ENCODE assay signal across 31 cellular contexts in the genomic region with DNA sequence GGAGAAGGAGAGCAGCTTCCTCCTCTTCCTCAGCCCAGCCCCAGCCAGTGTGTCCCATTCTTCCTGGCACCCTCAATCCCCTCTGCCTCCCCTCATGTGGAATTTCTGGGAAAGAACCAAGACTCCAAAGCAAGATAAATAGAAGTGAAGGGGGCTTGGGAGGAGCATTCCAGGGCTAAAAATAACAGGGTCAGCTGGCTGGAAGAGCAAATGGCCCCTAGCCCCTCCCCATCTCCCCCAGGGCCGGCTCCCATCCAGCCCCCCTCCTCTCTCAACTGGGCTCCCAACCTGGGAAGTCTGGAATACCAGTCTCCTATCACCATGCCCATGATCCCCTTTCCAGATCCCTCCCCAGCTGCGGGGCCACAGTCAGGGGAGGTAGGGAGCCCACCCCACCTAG.
DNase-seq lines count a peak whose midpoint lies in the region; ATAC-seq and TF ChIP-seq lines count a peak whose summit lies in the region.
"Had no signal": no experiment of that assay in that cellular context is flagged by ENCODE, and none has a peak within 500 bp of the region (broad histone marks: within the 10 kb centered on the region; RNA-seq: fewer than 3 reads in every experiment).

No MANE protein-coding gene starts in this region.

- no peak for DNase-seq in GM23338 (ENCODE audit: low spot score)
- no peak for DNase-seq in chondrocyte (ENCODE audit: low spot score)
- DNase-seq in mesendoderm = no peak
- DNase-seq in ovary = peak in 1 of 5 donors; percentile 62
- DNase-seq in NCI-H1436 treated with DMSO at 0.1 percent for 48 hours (lab: John Stamatoyannopoulos, UW) = no peak
- no peak for DNase-seq in NCI-H146 treated with DMSO at 0.1 percent for 48 hours (lab: John Stamatoyannopoulos, UW; ENCODE audit: unreplicated experiment)
- no peak for DNase-seq in erythroblast (lab: John Stamatoyannopoulos, UW)
- DNase-seq in GM10248 (ENCODE audit: extremely low spot score) = no peak
- DNase-seq: activated CD8-positive, alpha-beta memory T cell treated with anti-CD3 and anti-CD28 coated beads, Interleukin-2, amount 50 U/mL, for 48 hours; activated CD8-positive, alpha-beta T cell treated with anti-CD3 and anti-CD28 coated beads for 36 hours; activated naive CD4-positive, alpha-beta T cell treated with anti-CD3 and anti-CD28 coated beads, Interleukin-2, amount 50 U/mL, for 16 hours; amniotic stem cell; CD8-positive, alpha-beta memory T cell; H9; islet precursor cell; left ventricle myocardium inferior; naive thymus-derived CD8-positive, alpha-beta T cell; NCI-H1417 treated with DMSO at 0.1 percent for 48 hours; NCI-H2107; NCI-H345; NCI-H69; PC-9; retina; Right ventricle myocardium superior; small intestine; stimulated activated CD4-positive, alpha-beta T cell treated with anti-CD3 and anti-CD28 coated beads, Interleukin-1b, Interleukin-23, amount 100 ng/mL, for 48 hours; stimulated activated naive CD8-positive, alpha-beta T cell treated with anti-CD3 and anti-CD28 coated beads, Interleukin-15, Interleukin-2, amounts not matched to agents 100 U/mL and 50 U/mL, for 24 hours; uterus had no signal

- no peak overlapping the region for H3K23ac ChIP-seq in mesendoderm (ENCODE audit: low read length)

- H3K4me2 ChIP-seq in GM23338 = no peak overlapping the region
- H3K4me2 ChIP-seq in mesendoderm (ENCODE audit: low read length) = no peak overlapping the region
- H3K4me2 ChIP-seq: PC-9 had no signal

- H3K4ac ChIP-seq in mesendoderm (ENCODE audit: low read depth, low read length) = no peak overlapping the region

- peaks cover 20% of the 10 kb centered on the region for H3K4me1 ChIP-seq in GM23338 (ENCODE audit: insufficient read depth)
- H3K4me1 ChIP-seq in mesendoderm (ENCODE audit: control insufficient read depth, low read depth, low read length) = peaks cover 2% of the 10 kb centered on the region
- H3K4me1 ChIP-seq in ovary (ENCODE audit: insufficient read depth) = peaks cover 31% of the 10 kb centered on the region

- peak; percentile 11; the same call in 1 of the 3 replicates for ATAC-seq in GM23338
- ATAC-seq: activated CD8-positive, alpha-beta T cell treated with anti-CD3 and anti-CD28 coated beads for 36 hours; activated T-helper 17 cell treated with anti-CD3 and anti-CD28 coated beads, Interleukin-2, amount 50 U/mL, for 72 hours; naive thymus-derived CD8-positive, alpha-beta T cell; stimulated activated naive CD8-positive, alpha-beta T cell treated with anti-CD3 and anti-CD28 coated beads, Interleukin-15, Interleukin-2, amounts not matched to agents 100 U/mL and 50 U/mL, for 24 hours had no signal

- peak overlapping the region; percentile 26 for H3K56ac ChIP-seq in mesendoderm (ENCODE audit: low read length)

- no peaks in the 10 kb centered on the region for H3K9me3 ChIP-seq in ovary
- H3K9me3 ChIP-seq: left ventricle myocardium inferior, uterus had no signal

- CTCF ChIA-PET in GM10248 (lab: Yijun Ruan, JAX) = interaction anchor here (1.6 to 1.9 kb wide), 2 partner anchors 10 to 27 kb away, joined by 5 to 6 read pairs; no protein-coding TSS in a partner anchor

- peaks cover 15% of the 10 kb centered on the region for H3K27me3 Mint-ChIP-seq in GM23338 (ENCODE audit: insufficient read depth, low read depth, poor library complexity)
- no peaks in the 10 kb centered on the region for H3K27me3 Mint-ChIP-seq in chondrocyte (ENCODE audit: low read depth)
- H3K27me3 Mint-ChIP-seq: activated CD8-positive, alpha-beta T cell treated with anti-CD3 and anti-CD28 coated beads for 36 hours; activated T-helper 17 cell treated with anti-CD3 and anti-CD28 coated beads, Interleukin-2, amount 50 U/mL, for 72 hours; B cell; CD8-positive, alpha-beta memory T cell; naive thymus-derived CD8-positive, alpha-beta T cell had no signal

- H3K4me3 ChIP-seq in GM23338 (no peak overlapping the region), mesendoderm (ENCODE audit: low read length) (no peak overlapping the region), ovary (no peak overlapping the region)
- H3K4me3 ChIP-seq: left ventricle myocardium inferior, PC-9, uterus had no signal

- WGBS in mesendoderm (ENCODE audit: extremely low coverage, insufficient coverage, low lambda C conversion rate) = no CpG with 5 or more reads among the region's 2 CpGs
- WGBS in ovary, 3 donors = 5 to 6% (median 6%) methylated on average over 2 of the region's 2 CpGs

- no peak overlapping the region for H3K4me3 Mint-ChIP-seq in GM23338
- no peak overlapping the region for H3K4me3 Mint-ChIP-seq in chondrocyte (ENCODE audit: unreplicated experiment)
- H3K4me3 Mint-ChIP-seq: activated CD8-positive, alpha-beta T cell treated with anti-CD3 and anti-CD28 coated beads for 36 hours; activated T-helper 17 cell treated with anti-CD3 and anti-CD28 coated beads, Interleukin-2, amount 50 U/mL, for 72 hours; B cell; CD8-positive, alpha-beta memory T cell; H9; naive thymus-derived CD8-positive, alpha-beta T cell had no signal

- no peak for TF ChIP-seq CTCF in GM23338 (conservative IDR thresholded peaks at IDR 0.05; ENCODE audit: low read depth in 2 of 2)
- no peak for TF ChIP-seq CTCF in chondrocyte (IDR thresholded peaks at IDR 0.05)
- TF ChIP-seq CTCF in ovary (IDR thresholded peaks at IDR 0.05) = no peak
- no peak for TF ChIP-seq CTCF in GM10248 (IDR thresholded peaks at IDR 0.05; ENCODE audit: control extremely low read depth, extremely low read depth, low read depth, missing control alignments)

- peak overlapping the region; percentile 31 for H3K27ac Mint-ChIP-seq in GM23338
- H3K27ac Mint-ChIP-seq in chondrocyte (ENCODE audit: unreplicated experiment) = peak overlapping the region; percentile 32
- H3K27ac Mint-ChIP-seq: activated CD8-positive, alpha-beta T cell treated with anti-CD3 and anti-CD28 coated beads for 36 hours; activated T-helper 17 cell treated with anti-CD3 and anti-CD28 coated beads, Interleukin-2, amount 50 U/mL, for 72 hours; B cell; CD8-positive, alpha-beta memory T cell; naive thymus-derived CD8-positive, alpha-beta T cell had no signal

- H3K79me2 ChIP-seq in GM23338 (replicated peaks; ENCODE audit: insufficient read depth) (no peaks in the 10 kb centered on the region), mesendoderm (ENCODE audit: control insufficient read depth, insufficient read depth, low read length) (no peaks in the 10 kb centered on the region)
- H3K79me2 ChIP-seq: parathyroid adenoma had no signal

- no peak overlapping the region for H4K8ac ChIP-seq in mesendoderm (ENCODE audit: low read depth, low read length)

- H3K27me3 ChIP-seq in GM23338 (ENCODE audit: insufficient read depth) (no peaks in the 10 kb centered on the region), mesendoderm (ENCODE audit: insufficient read depth, low read length, poor library complexity) (no peaks in the 10 kb centered on the region), ovary (no peaks in the 10 kb centered on the region)
- H3K27me3 ChIP-seq: uterus had no signal

- H3K9me2 ChIP-seq in GM23338 (ENCODE audit: insufficient read depth) = no peaks in the 10 kb centered on the region

- no peaks in the 10 kb centered on the region for H3K79me1 ChIP-seq in mesendoderm (ENCODE audit: low read length)

- no peak overlapping the region for H2BK5ac ChIP-seq in mesendoderm (ENCODE audit: low read length)

- H2AK5ac ChIP-seq in mesendoderm (ENCODE audit: low read length) = no peak overlapping the region

- TF ChIP-seq EP300 in ovary (IDR thresholded peaks at IDR 0.05) = no peak

- H4K20me1 ChIP-seq in GM23338 (replicated peaks; ENCODE audit: insufficient read depth) = no peaks in the 10 kb centered on the region

- no peaks in the 10 kb centered on the region for H3K36me3 ChIP-seq in GM23338 (ENCODE audit: insufficient read depth)
- H3K36me3 ChIP-seq in mesendoderm (ENCODE audit: control insufficient read depth, insufficient read depth, low read length) = no peaks in the 10 kb centered on the region
- H3K36me3 ChIP-seq in ovary = no peaks in the 10 kb centered on the region
- H3K36me3 ChIP-seq: left ventricle myocardium inferior, uterus had no signal

- H3K36me3 Mint-ChIP-seq in GM23338 (ENCODE audit: low read depth) (no peaks in the 10 kb centered on the region), chondrocyte (ENCODE audit: low read depth) (no peaks in the 10 kb centered on the region)
- H3K36me3 Mint-ChIP-seq: CD8-positive, alpha-beta memory T cell; naive thymus-derived CD8-positive, alpha-beta T cell had no signal

- H3K4me1 Mint-ChIP-seq in GM23338 (peaks cover 40% of the 10 kb centered on the region), chondrocyte (ENCODE audit: low read depth) (peaks cover 40% of the 10 kb centered on the region)
- H3K4me1 Mint-ChIP-seq: B cell had no signal

- H3K9me3 Mint-ChIP-seq in GM23338 = no peaks in the 10 kb centered on the region
- H3K9me3 Mint-ChIP-seq in chondrocyte (ENCODE audit: low read depth) = no peaks in the 10 kb centered on the region
- H3K9me3 Mint-ChIP-seq: activated CD8-positive, alpha-beta T cell treated with anti-CD3 and anti-CD28 coated beads for 36 hours; activated T-helper 17 cell treated with anti-CD3 and anti-CD28 coated beads, Interleukin-2, amount 50 U/mL, for 72 hours; CD8-positive, alpha-beta memory T cell; H9; naive thymus-derived CD8-positive, alpha-beta T cell had no signal

- intact Hi-C loops in ovary (cut with DNase I) = no loop called here

- POLR2A ChIA-PET in GM10248 (lab: Yijun Ruan, JAX) = no interaction called here

- TF ChIP-seq POLR2A in ovary (IDR thresholded peaks at IDR 0.05) (no peak), erythroblast (IDR thresholded peaks at IDR 0.05; ENCODE audit: low read length) (no peak)

- H3K9ac ChIP-seq in mesendoderm (ENCODE audit: low read length) = no peak overlapping the region
- H3K9ac ChIP-seq: parathyroid adenoma had no signal

- H2BK15ac ChIP-seq in mesendoderm (replicated peaks; ENCODE audit: low read depth) = no peak overlapping the region

- H4K5ac ChIP-seq in mesendoderm (ENCODE audit: low read length) = no peak overlapping the region

- H2AFZ ChIP-seq in GM23338 = peak overlapping the region; percentile 66; the same call in 1 of the 2 replicates
- H2AFZ ChIP-seq: parathyroid adenoma, PC-9 had no signal

- no peak overlapping the region for H3K18ac ChIP-seq in mesendoderm (ENCODE audit: low read length)

- peaks cover 3% of the 10 kb centered on the region; the same call in 1 of the 2 replicates for H3F3A ChIP-seq in GM23338 (replicated peaks; ENCODE audit: low read depth)

- H2BK120ac ChIP-seq in mesendoderm (ENCODE audit: low read depth, low read length) = no peak overlapping the region

- no peak overlapping the region for H3K27ac ChIP-seq in GM23338 (ENCODE audit: low read depth)
- H3K27ac ChIP-seq in mesendoderm (ENCODE audit: low read depth, low read length) = no peak overlapping the region
- peak overlapping the region; percentile 21 to 70 for H3K27ac ChIP-seq in ovary
- H3K27ac ChIP-seq: left ventricle myocardium inferior, parathyroid adenoma, PC-9 had no signal

TF ChIP-seq in GM23338, 12 proteins besides CTCF, POLR2A, EP300 and RAD21 (continues in another document):
- TF ChIP-seq ZNF114 (CRISPR knock-in tag; IDR thresholded peaks at IDR 0.05) = no peak

Comparison
In these comparisons a context has a peak if more than half of its experiments do, and no peak if none do; other contexts are left out.
1. H3K27ac ChIP-seq: peak in ovary (2 of 2); none in GM23338 (single experiment) and mesendoderm (single experiment).